Comparison of ENCODE assay signal across 23 cellular contexts in the genomic region with DNA sequence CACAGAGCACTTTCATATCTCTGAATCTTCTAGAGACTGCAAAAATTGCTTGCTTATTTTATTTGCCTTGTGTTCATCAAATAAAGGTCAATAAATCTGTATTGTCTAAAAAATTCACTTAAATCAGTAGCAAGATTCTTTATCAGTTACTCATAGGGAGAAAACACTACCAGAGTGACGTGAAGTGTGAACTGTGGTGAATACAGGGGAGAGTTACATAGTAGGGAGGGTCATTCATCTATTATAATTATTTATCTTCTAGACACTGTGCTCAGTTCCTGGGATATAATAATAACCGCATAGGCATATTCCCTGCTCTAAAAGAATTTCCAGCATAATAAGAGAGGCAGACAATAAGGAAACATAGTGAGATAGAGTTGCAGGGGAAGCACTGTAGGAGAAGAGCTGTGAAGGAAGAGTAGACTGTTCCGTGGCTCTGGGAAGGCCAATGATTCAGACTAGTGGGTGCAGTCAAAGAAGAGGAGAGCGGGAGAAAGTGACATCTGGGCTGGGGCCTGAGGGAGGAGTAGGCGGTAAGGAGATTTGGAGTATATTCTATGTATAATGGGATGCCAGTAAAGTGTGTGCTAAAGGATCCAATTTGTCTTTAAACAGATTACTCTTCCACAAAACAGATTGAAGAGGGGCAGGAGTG.
"Had no signal": no experiment of that assay in that cellular context is flagged by ENCODE, and none has a peak within 500 bp of the region (broad histone marks: within the 10 kb centered on the region; RNA-seq: fewer than 3 reads in every experiment).

No MANE protein-coding gene starts in this region.

- H3K27ac ChIP-seq: colonic mucosa, epithelial cell of prostate, esophagus squamous epithelium, pancreas, right lobe of liver, transverse colon, upper lobe of right lung, uterus had no signal

- H3K4me1 Mint-ChIP-seq: endodermal cell; memory B cell; stimulated activated naive B cell treated with anti-CD40 and anti-IgM and Interleukin-4, amounts not matched to agents 10 μg/mL and 1 μg/mL and 100 μg/mL, for 72 hours had no signal

- H3K27me3 ChIP-seq: colonic mucosa, esophagus squamous epithelium, pancreas, right lobe of liver, transverse colon, upper lobe of right lung, uterus had no signal

- H3K4me3 Mint-ChIP-seq: dendritic cell treated with granulocyte-macrophage colony-stimulating factor and Interleukin-4, amounts not matched to agents 40 ng/mL and 50 ng/mL, for 4 days; endodermal cell; immature natural killer cell; memory B cell; natural killer cell; stimulated activated naive B cell treated with anti-CD40 and anti-IgM and Interleukin-4, amounts not matched to agents 10 μg/mL and 1 μg/mL and 100 μg/mL, for 72 hours; stimulated activated naive CD8-positive, alpha-beta T cell treated with anti-CD3 and anti-CD28 coated beads, Interleukin-15, Interleukin-2, amounts not matched to agents 100 ng/mL and 50 ng/mL, for 24 hours had no signal

- H3K4me3 ChIP-seq: colonic mucosa, esophagus squamous epithelium, lung, pancreas, right lobe of liver, transverse colon, upper lobe of right lung, uterus had no signal

- ATAC-seq: left lobe of liver; natural killer cell; pancreas; right lobe of liver; stimulated activated naive B cell treated with anti-CD40 and anti-IgM and Interleukin-4, amounts not matched to agents 10 μg/mL and 1 μg/mL and 100 μg/mL, for 72 hours; upper lobe of right lung had no signal

- H3K9me3 Mint-ChIP-seq: dendritic cell treated with granulocyte-macrophage colony-stimulating factor and Interleukin-4, amounts not matched to agents 40 ng/mL and 50 ng/mL, for 4 days; endodermal cell; immature natural killer cell; memory B cell; natural killer cell; stimulated activated naive B cell treated with anti-CD40 and anti-IgM and Interleukin-4, amounts not matched to agents 10 μg/mL and 1 μg/mL and 100 μg/mL, for 72 hours; stimulated activated naive CD8-positive, alpha-beta T cell treated with anti-CD3 and anti-CD28 coated beads, Interleukin-15, Interleukin-2, amounts not matched to agents 100 ng/mL and 50 ng/mL, for 24 hours had no signal

- H3K9me3 ChIP-seq: colonic mucosa, esophagus squamous epithelium, pancreas, right lobe of liver, transverse colon, upper lobe of right lung, uterus had no signal

- H3K36me3 Mint-ChIP-seq: immature natural killer cell; memory B cell; natural killer cell; stimulated activated naive B cell treated with anti-CD40 and anti-IgM and Interleukin-4, amounts not matched to agents 10 μg/mL and 1 μg/mL and 100 μg/mL, for 72 hours had no signal

- DNase-seq: colonic mucosa; effector CD8-positive, alpha-beta T cell; endodermal cell; esophagus squamous epithelium; foreskin melanocyte; immature natural killer cell; islet precursor cell; natural killer cell; pancreas; right lobe of liver; small intestine; stimulated activated CD4-positive, alpha-beta T cell treated with anti-CD3 and anti-CD28 coated beads, Interleukin-15, amount 100 ng/mL, for 24 hours; stimulated activated CD4-positive, alpha-beta T cell treated with anti-CD3 and anti-CD28 coated beads, Interleukin-2, amount 100 ng/mL, for 48 hours; stimulated activated naive B cell treated with anti-CD40 and anti-IgM and Interleukin-4, amounts not matched to agents 10 μg/mL and 1 μg/mL and 100 μg/mL, for 72 hours; transverse colon; upper lobe of right lung; uterus had no signal

- H3K36me3 ChIP-seq: colonic mucosa, esophagus squamous epithelium, pancreas, right lobe of liver, transverse colon, upper lobe of right lung, uterus had no signal

- H3K27ac Mint-ChIP-seq: dendritic cell treated with granulocyte-macrophage colony-stimulating factor and Interleukin-4, amounts not matched to agents 40 ng/mL and 50 ng/mL, for 4 days; endodermal cell; immature natural killer cell; memory B cell; natural killer cell; stimulated activated naive B cell treated with anti-CD40 and anti-IgM and Interleukin-4, amounts not matched to agents 10 μg/mL and 1 μg/mL and 100 μg/mL, for 72 hours; stimulated activated naive CD8-positive, alpha-beta T cell treated with anti-CD3 and anti-CD28 coated beads, Interleukin-15, Interleukin-2, amounts not matched to agents 100 ng/mL and 50 ng/mL, for 24 hours had no signal

- H3K4me1 ChIP-seq: colonic mucosa, esophagus squamous epithelium, pancreas, right lobe of liver, transverse colon, upper lobe of right lung, uterus had no signal
